Comparison of ENCODE assay signal across 27 cellular contexts in genomic region chr5:910769-911160, GRCh38. TPM values are rescaled to one million over a fixed set of nuclear protein-coding genes. Genes with fewer than 3 reads are reported as not detected.
"Had no signal": no experiment of that assay in that cellular context is flagged by ENCODE, and none has a peak within 500 bp of the region (broad histone marks: within the 10 kb centered on the region; RNA-seq: fewer than 3 reads in every experiment).

No MANE protein-coding gene starts in this region.

- H3K79me2 ChIP-seq: hepatocyte had no signal

- H3K4me2 ChIP-seq: hepatocyte had no signal

- H2AFZ ChIP-seq: hepatocyte had no signal

- H3K4me3 Mint-ChIP-seq: activated CD4-positive, alpha-beta T cell treated with anti-CD3 and anti-CD28 coated beads for 36 hours; activated naive CD4-positive, alpha-beta T cell treated with anti-CD3 and anti-CD28 coated beads, Interleukin-2, amount 10 ng/mL, durations not matched to agents 7 days and 5 days; activated naive CD8-positive, alpha-beta T cell treated with anti-CD3 and anti-CD28 coated beads, Interleukin-2, amount 50 U/mL, for 24 hours; dendritic cell treated with granulocyte-macrophage colony-stimulating factor and Interleukin-4, amounts not matched to agents 40 ng/mL and 50 ng/mL, for 4 days; immature natural killer cell; mesothelial cell of epicardium; natural killer cell; stimulated activated naive CD8-positive, alpha-beta T cell treated with anti-CD3 and anti-CD28 coated beads, Interleukin-15, Interleukin-2, amounts not matched to agents 100 ng/mL and 50 ng/mL, for 24 hours had no signal

- H3K27me3 Mint-ChIP-seq: activated CD4-positive, alpha-beta T cell treated with anti-CD3 and anti-CD28 coated beads for 36 hours; activated naive CD4-positive, alpha-beta T cell treated with anti-CD3 and anti-CD28 coated beads, Interleukin-2, amount 10 ng/mL, durations not matched to agents 7 days and 5 days; dendritic cell treated with granulocyte-macrophage colony-stimulating factor and Interleukin-4, amounts not matched to agents 40 ng/mL and 50 ng/mL, for 4 days; stimulated activated naive CD8-positive, alpha-beta T cell treated with anti-CD3 and anti-CD28 coated beads, Interleukin-15, Interleukin-2, amounts not matched to agents 100 ng/mL and 50 ng/mL, for 24 hours had no signal

- H3K27ac ChIP-seq: body of pancreas, hepatocyte, left ventricle myocardium inferior, neutrophil, pancreas, psoas muscle, skin epidermis, thyroid gland, upper lobe of right lung had no signal

- H3K36me3 Mint-ChIP-seq: immature natural killer cell, natural killer cell had no signal

- FAIRE-seq: pancreas had no signal

- H3K9me3 Mint-ChIP-seq: activated naive CD4-positive, alpha-beta T cell treated with anti-CD3 and anti-CD28 coated beads, Interleukin-2, amount 10 ng/mL, durations not matched to agents 7 days and 5 days; activated naive CD8-positive, alpha-beta T cell treated with anti-CD3 and anti-CD28 coated beads, Interleukin-2, amount 50 U/mL, for 24 hours; dendritic cell treated with granulocyte-macrophage colony-stimulating factor and Interleukin-4, amounts not matched to agents 40 ng/mL and 50 ng/mL, for 4 days; immature natural killer cell; mesothelial cell of epicardium; natural killer cell; stimulated activated naive CD8-positive, alpha-beta T cell treated with anti-CD3 and anti-CD28 coated beads, Interleukin-15, Interleukin-2, amounts not matched to agents 100 ng/mL and 50 ng/mL, for 24 hours had no signal

- H3K4me1 ChIP-seq: body of pancreas, left ventricle myocardium inferior, pancreas, psoas muscle, thyroid gland, upper lobe of right lung had no signal

- DNase-seq: activated CD4-positive, alpha-beta T cell treated with anti-CD3 and anti-CD28 coated beads for 36 hours; activated CD4-positive, alpha-beta T cell treated with anti-CD3 and anti-CD28 coated beads, Interleukin-2, amount 50 U/mL, for 4 hours; activated CD8-positive, alpha-beta memory T cell treated with anti-CD3 and anti-CD28 coated beads for 24 hours; activated CD8-positive, alpha-beta memory T cell treated with anti-CD3 and anti-CD28 coated beads, Interleukin-2, amount 50 U/mL, for 4 hours; activated effector memory CD4-positive, alpha-beta T cell treated with Interleukin-2 at 50 U/mL for 16 hours; activated naive CD4-positive, alpha-beta T cell treated with anti-CD3 and anti-CD28 coated beads, Interleukin-2, amount 10 ng/mL, durations not matched to agents 7 days and 5 days; activated naive CD8-positive, alpha-beta T cell treated with anti-CD3 and anti-CD28 coated beads, Interleukin-2, amount 50 U/mL, for 24 hours; effector CD8-positive, alpha-beta T cell; foreskin melanocyte; glutamatergic neuron; immature natural killer cell; kidney glomerular epithelial cell; left ventricle myocardium inferior; natural killer cell; psoas muscle; right cardiac atrium; stimulated activated CD4-positive, alpha-beta T cell treated with anti-CD3 and anti-CD28 coated beads, Interleukin-1b, Interleukin-23, amount 100 ng/mL, for 48 hours; thyroid gland; upper lobe of right lung had no signal

- H3K27me3 ChIP-seq: body of pancreas, hepatocyte, neutrophil, pancreas, thyroid gland, upper lobe of right lung had no signal

- H3K4me3 ChIP-seq: body of pancreas, hepatocyte, left ventricle myocardium inferior, pancreas, psoas muscle, skin epidermis, thyroid gland, upper lobe of right lung had no signal

- H3K4me1 Mint-ChIP-seq: activated naive CD4-positive, alpha-beta T cell treated with anti-CD3 and anti-CD28 coated beads, Interleukin-2, amount 10 ng/mL, durations not matched to agents 7 days and 5 days; immature natural killer cell; mesothelial cell of epicardium; natural killer cell had no signal

- ATAC-seq: activated CD4-positive, alpha-beta T cell treated with anti-CD3 and anti-CD28 coated beads for 36 hours; activated naive CD8-positive, alpha-beta T cell treated with anti-CD3 and anti-CD28 coated beads, Interleukin-2, amount 50 U/mL, for 24 hours; body of pancreas; natural killer cell; pancreas; psoas muscle; upper lobe of right lung had no signal

- H3K36me3 ChIP-seq: left ventricle myocardium inferior, pancreas, thyroid gland, upper lobe of right lung had no signal

- H3K27ac Mint-ChIP-seq: activated CD4-positive, alpha-beta T cell treated with anti-CD3 and anti-CD28 coated beads for 36 hours; activated naive CD4-positive, alpha-beta T cell treated with anti-CD3 and anti-CD28 coated beads, Interleukin-2, amount 10 ng/mL, durations not matched to agents 7 days and 5 days; dendritic cell treated with granulocyte-macrophage colony-stimulating factor and Interleukin-4, amounts not matched to agents 40 ng/mL and 50 ng/mL, for 4 days; mesothelial cell of epicardium; natural killer cell; stimulated activated naive CD8-positive, alpha-beta T cell treated with anti-CD3 and anti-CD28 coated beads, Interleukin-15, Interleukin-2, amounts not matched to agents 100 ng/mL and 50 ng/mL, for 24 hours had no signal

- H3K9me3 ChIP-seq: body of pancreas, left ventricle myocardium inferior, neutrophil, pancreas, psoas muscle, thyroid gland, upper lobe of right lung had no signal

RNA-seq across cellular contexts. Expression of gene ZDHHC11, which starts 60.0 kb away (rescaled TPM):
- polyA plus RNA-seq: immature natural killer cell had no signal
